16 cellular contexts compared by ENCODE assay signal in genomic region chr5:165076686-165077085, GRCh38.
DNase-seq lines count a peak whose midpoint lies in the region; ATAC-seq, FAIRE-seq and TF ChIP-seq lines count a peak whose summit lies in the region.
"Had no signal": no experiment of that assay in that cellular context is flagged by ENCODE, and none has a peak within 500 bp of the region (broad histone marks: within the 10 kb centered on the region; RNA-seq: fewer than 3 reads in every experiment).

No MANE protein-coding gene starts in this region.

- no peaks in the 10 kb centered on the region for H3F3A ChIP-seq in MM.1S (ENCODE audit: insufficient read depth, low read length)

- no peak overlapping the region for H3K27ac ChIP-seq in MM.1S (ENCODE audit: low read length)
- H3K27ac ChIP-seq in GM12878 (ENCODE audit: control insufficient read depth, insufficient read depth) = no peak overlapping the region

- RAD21 ChIA-PET in GM12878 (lab: Charles Lee; ENCODE audit: unreplicated experiment) = no interaction called here

- H2AFZ ChIP-seq in MM.1S (ENCODE audit: low read length) (no peak overlapping the region), GM12878 (ENCODE audit: control insufficient read depth, low read depth, low read length) (no peak overlapping the region)

- H3K9me3 ChIP-seq in MM.1S (replicated peaks; ENCODE audit: insufficient read depth, low read length) (no peaks in the 10 kb centered on the region), GM12878 (replicated peaks; ENCODE audit: control insufficient read depth, insufficient read depth, low read length) (no peaks in the 10 kb centered on the region)

- TF ChIP-seq EP300 in GM12878 (IDR thresholded peaks at IDR 0.05; ENCODE audit: borderline replicate concordance in 1 of 2, control insufficient read depth in 1 of 2, low read depth in 2 of 2, low read length in 2 of 2) = no peak

- POLR2A ChIA-PET in GM12878 (lab: Charles Lee) = no interaction called here

- no peaks in the 10 kb centered on the region for H3K4me1 ChIP-seq in MM.1S (ENCODE audit: low read length)
- H3K4me1 ChIP-seq in GM12878 (ENCODE audit: control insufficient read depth, insufficient read depth, low read length) = no peaks in the 10 kb centered on the region

- no peak for TF ChIP-seq CTCF in MM.1S (IDR thresholded peaks at IDR 0.05; ENCODE audit: low read length)
- TF ChIP-seq CTCF in GM12878 (IDR thresholded peaks at IDR 0.05 in 2 of 3, conservative IDR thresholded peaks at IDR 0.05 in 1 of 3; ENCODE audit: control insufficient read depth in 2 of 3, extremely low read depth in 1 of 3, insufficient read depth in 1 of 3, low read depth in 3 of 3, low read length in 3 of 3) = no peak

- WGBS in GM12878 (ENCODE audit: insufficient coverage, insufficient replicate concordance, low lambda C conversion rate, missing lambda C conversion rate) = 42% methylated on average over 2 of the region's 2 CpGs

- H3K9me2 ChIP-seq in MM.1S (replicated peaks; ENCODE audit: insufficient read depth, low read length) = no peaks in the 10 kb centered on the region

- no peaks in the 10 kb centered on the region for H3K79me2 ChIP-seq in MM.1S (ENCODE audit: low read length)
- no peaks in the 10 kb centered on the region for H3K79me2 ChIP-seq in GM12878 (ENCODE audit: control insufficient read depth, insufficient read depth, low read length)

- TF ChIP-seq POLR2A in GM12878 (IDR thresholded peaks at IDR 0.05; ENCODE audit: low read depth, low read length) = no peak

- CTCF ChIA-PET in GM12878 (lab: Yijun Ruan, JAX) = interaction anchor here (0.6 kb wide), 1 partner anchor 1771 kb away, joined by 3 read pairs; no protein-coding TSS in a partner anchor

- H3K4me3 ChIP-seq in MM.1S (ENCODE audit: low read length) (no peak overlapping the region), GM12878 (no peak overlapping the region)
- H3K4me3 ChIP-seq: K562 had no signal

- SMC1A ChIA-PET in GM12878 (lab: Charles Lee; ENCODE audit: uncharacterized antibody, unreplicated experiment) = interaction anchor here (1.1 kb wide), 1 partner anchor 8 kb away, joined by 3 read pairs; no protein-coding TSS in a partner anchor

- no TSS peak for BruUV-seq in GM12878 (replicated peaks; lab: Mats Ljungman, UMichigan)

- H3K9ac ChIP-seq in MM.1S (ENCODE audit: low read length) = no peak overlapping the region
- H3K9ac ChIP-seq in GM12878 (ENCODE audit: control insufficient read depth, insufficient read depth, low read length) = no peak overlapping the region

- in situ Hi-C loops in GM12878 (cut with MboI) = no loop called here

- FAIRE-seq in GM12878 (lab: Jason Lieb, UNC) = no peak
- no peak for FAIRE-seq in frontal cortex (lab: Jason Lieb, UNC)
- FAIRE-seq: K562 had no signal

- ATAC-seq in GM12878 (peak; percentile 51; the same call in 2 of the 3 replicates), HG02763 (IDR thresholded peaks at IDR 0.05; ENCODE audit: unreplicated experiment) (no peak)
- ATAC-seq: K562, SK-N-SH treated with all-trans-retinoic acid at 6 μM for 48 hours had no signal

- H3K27me3 ChIP-seq in MM.1S (replicated peaks; ENCODE audit: insufficient read depth, low read length) (no peaks in the 10 kb centered on the region), GM12878 (replicated peaks in 1 of 2; ENCODE audit: control insufficient read depth in 2 of 2, insufficient read depth in 2 of 2, low read length in 1 of 2) (no peaks in the 10 kb centered on the region)

- H3K36me3 ChIP-seq in MM.1S (replicated peaks; ENCODE audit: insufficient read depth, low read length) (no peaks in the 10 kb centered on the region), GM12878 (ENCODE audit: control insufficient read depth in 2 of 2, insufficient read depth in 2 of 2, low read length in 1 of 2) (no peaks in the 10 kb centered on the region)

- intact Hi-C loops in GM12878 (cut with micrococcal nuclease; ENCODE audit: unreplicated experiment) = no loop called here

- H3K4me2 ChIP-seq in MM.1S (ENCODE audit: low read depth, low read length) (no peak overlapping the region), GM12878 (ENCODE audit: control insufficient read depth, insufficient read depth) (no peak overlapping the region)

- H4K20me1 ChIP-seq in MM.1S (ENCODE audit: insufficient read depth, low read length) (no peaks in the 10 kb centered on the region), GM12878 (ENCODE audit: control insufficient read depth, insufficient read depth) (no peaks in the 10 kb centered on the region)

- TF ChIP-seq RAD21 in GM12878 (IDR thresholded peaks at IDR 0.05; ENCODE audit: insufficient read depth, low read depth, low read length) = no peak

- peak; percentile 61 for DNase-seq in MM.1S
- peak; percentile 31 for DNase-seq in SW480 (ENCODE audit: low spot score)
- DNase-seq in GM12878 (ENCODE audit: low read depth, low spot score) = no peak
- DNase-seq in myocyte (ENCODE audit: low read depth) = peak; percentile 2
- DNase-seq in frontal cortex (ENCODE audit: low spot score in 2 of 2) = no peak
- no peak for DNase-seq in NCI-H2227 (lab: John Stamatoyannopoulos, UW; ENCODE audit: unreplicated experiment)
- DNase-seq: GOT3, NCI-H1105, NCI-H2081, NCI-H2171 treated with DMSO at 0.1 percent for 48 hours, NCI-H446 treated with DMSO at 0.1 percent for 48 hours, Right ventricle myocardium superior, T-helper 1 cell had no signal

TF ChIP-seq in GM12878, 131 proteins besides CTCF, POLR2A, EP300 and RAD21:
- TF ChIP-seq BCL3 (IDR thresholded peaks at IDR 0.05; ENCODE audit: borderline replicate concordance, insufficient read depth, low read depth, low read length, poor library complexity, severe bottlenecking) = no peak
- TF ChIP-seq PRDM15 (CRISPR knock-in tag; IDR thresholded peaks at IDR 0.05) = no peak
- no peak for TF ChIP-seq POU2F2 (IDR thresholded peaks at IDR 0.05; ENCODE audit: borderline replicate concordance, low read depth, low read length)

Comparison
In these comparisons a context has a peak if more than half of its experiments do, and no peak if none do; other contexts are left out.
1. DNase-seq: peak in MM.1S (single experiment), SW480 (single experiment) and myocyte (single experiment); none in GM12878 (single experiment), frontal cortex (0 of 2) and NCI-H2227 (single experiment).